ENCODE assay signal across 1 cellular context in the genomic region with DNA sequence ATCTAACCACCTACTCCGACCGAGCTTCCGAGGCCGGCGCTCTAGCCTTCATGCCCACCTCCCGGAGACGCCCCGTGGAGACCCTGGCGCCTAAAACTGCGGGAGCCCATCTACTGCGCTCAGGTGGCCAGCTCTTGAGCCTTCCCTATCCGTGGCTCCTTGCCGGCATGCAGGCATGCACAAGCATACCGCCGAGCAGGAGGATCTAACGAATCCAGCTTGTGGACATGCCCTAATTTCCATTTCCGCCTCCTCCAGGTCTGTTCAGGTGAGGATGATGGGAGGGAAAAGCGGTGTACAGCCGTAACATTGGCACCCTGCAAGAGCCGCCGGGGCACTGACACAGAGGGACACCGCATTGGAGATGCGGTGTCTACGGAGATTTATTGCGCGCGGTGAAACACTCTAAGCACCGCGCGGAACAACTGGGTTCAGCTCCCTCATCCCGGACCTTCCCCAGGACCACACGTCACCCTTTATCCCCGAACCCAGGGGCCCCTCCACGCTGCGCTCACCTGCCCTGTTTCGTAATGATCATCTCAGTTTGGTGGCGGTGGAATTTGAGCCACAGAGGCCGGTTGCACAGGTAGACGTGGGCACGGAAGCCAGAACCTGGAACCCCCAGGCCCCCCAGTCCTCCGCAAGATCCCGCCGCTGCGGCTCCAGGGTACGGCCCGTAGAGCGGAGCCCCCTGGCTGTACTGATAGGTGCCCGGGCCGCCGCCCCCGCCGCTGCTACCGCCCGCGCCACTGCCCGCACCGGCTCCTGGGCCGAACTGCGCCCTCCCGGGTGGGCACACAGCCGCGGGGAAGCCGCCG.
TF ChIP-seq lines count a peak whose summit lies in the region.

No MANE protein-coding gene starts in this region.

TF ChIP-seq in K562, 482 proteins besides CTCF, POLR2A, EP300 and RAD21 (continued from another document):
- TF ChIP-seq, protein P1, sequence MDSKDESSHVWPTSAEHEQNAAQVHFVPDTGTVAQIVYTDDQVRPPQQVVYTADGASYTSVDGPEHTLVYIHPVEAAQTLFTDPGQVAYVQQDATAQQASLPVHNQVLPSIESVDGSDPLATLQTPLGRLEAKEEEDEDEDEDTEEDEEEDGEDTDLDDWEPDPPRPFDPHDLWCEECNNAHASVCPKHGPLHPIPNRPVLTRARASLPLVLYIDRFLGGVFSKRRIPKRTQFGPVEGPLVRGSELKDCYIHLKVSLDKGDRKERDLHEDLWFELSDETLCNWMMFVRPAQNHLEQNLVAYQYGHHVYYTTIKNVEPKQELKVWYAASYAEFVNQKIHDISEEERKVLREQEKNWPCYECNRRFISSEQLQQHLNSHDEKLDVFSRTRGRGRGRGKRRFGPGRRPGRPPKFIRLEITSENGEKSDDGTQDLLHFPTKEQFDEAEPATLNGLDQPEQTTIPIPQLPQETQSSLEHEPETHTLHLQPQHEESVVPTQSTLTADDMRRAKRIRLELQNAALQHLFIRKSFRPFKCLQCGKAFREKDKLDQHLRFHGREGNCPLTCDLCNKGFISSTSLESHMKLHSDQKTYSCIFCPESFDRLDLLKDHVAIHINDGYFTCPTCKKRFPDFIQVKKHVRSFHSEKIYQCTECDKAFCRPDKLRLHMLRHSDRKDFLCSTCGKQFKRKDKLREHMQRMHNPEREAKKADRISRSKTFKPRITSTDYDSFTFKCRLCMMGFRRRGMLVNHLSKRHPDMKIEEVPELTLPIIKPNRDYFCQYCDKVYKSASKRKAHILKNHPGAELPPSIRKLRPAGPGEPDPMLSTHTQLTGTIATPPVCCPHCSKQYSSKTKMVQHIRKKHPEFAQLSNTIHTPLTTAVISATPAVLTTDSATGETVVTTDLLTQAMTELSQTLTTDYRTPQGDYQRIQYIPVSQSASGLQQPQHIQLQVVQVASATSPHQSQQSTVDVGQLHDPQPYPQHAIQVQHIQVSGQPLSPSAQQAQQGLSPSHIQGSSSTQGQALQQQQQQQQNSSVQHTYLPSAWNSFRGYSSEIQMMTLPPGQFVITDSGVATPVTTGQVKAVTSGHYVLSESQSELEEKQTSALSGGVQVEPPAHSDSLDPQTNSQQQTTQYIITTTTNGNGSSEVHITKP (IDR thresholded peaks at IDR 0.05; ENCODE audit: partially characterized antibody) = no peak
- no peak for TF ChIP-seq EGR1 (conservative IDR thresholded peaks at IDR 0.05)
- TF ChIP-seq, protein P2, sequence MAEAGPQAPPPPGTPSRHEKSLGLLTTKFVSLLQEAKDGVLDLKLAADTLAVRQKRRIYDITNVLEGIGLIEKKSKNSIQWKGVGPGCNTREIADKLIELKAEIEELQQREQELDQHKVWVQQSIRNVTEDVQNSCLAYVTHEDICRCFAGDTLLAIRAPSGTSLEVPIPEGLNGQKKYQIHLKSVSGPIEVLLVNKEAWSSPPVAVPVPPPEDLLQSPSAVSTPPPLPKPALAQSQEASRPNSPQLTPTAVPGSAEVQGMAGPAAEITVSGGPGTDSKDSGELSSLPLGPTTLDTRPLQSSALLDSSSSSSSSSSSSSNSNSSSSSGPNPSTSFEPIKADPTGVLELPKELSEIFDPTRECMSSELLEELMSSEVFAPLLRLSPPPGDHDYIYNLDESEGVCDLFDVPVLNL (CRISPR knock-in tag; IDR thresholded peaks at IDR 0.05; ENCODE audit: low read depth) = no peak
